ENCODE assay signal across 7 cellular contexts in genomic region chr3:16064660-16065414, GRCh38.
A peak's percentile ranks its signal among the peaks of the same experiment; 100 is the strongest.
DNase-seq lines count a peak whose midpoint lies in the region; ATAC-seq and TF ChIP-seq lines count a peak whose summit lies in the region.

No MANE protein-coding gene starts in this region.

- ATAC-seq in HG02973 (IDR thresholded peaks at IDR 0.05; ENCODE audit: unreplicated experiment) (no peak), GM21576 (IDR thresholded peaks at IDR 0.05; ENCODE audit: unreplicated experiment) (no peak), GM18519 (IDR thresholded peaks at IDR 0.05; ENCODE audit: low FRiP score, unreplicated experiment) (no peak)

- DNase-seq in LHCN-M2 (ENCODE audit: low read depth): peak; percentile 89
- peak; percentile 91 for DNase-seq in astrocyte of the cerebellum (ENCODE audit: low read depth)
- DNase-seq in iris pigment epithelial cell (ENCODE audit: low read depth): peak; percentile 97
- peak; percentile 96 for DNase-seq in superior temporal gyrus (ENCODE audit: extremely low spot score)

- no peak overlapping the region for H3K4me3 ChIP-seq in astrocyte of the cerebellum (ENCODE audit: low read depth, low read length)

- TF ChIP-seq CTCF in astrocyte of the cerebellum (IDR thresholded peaks at IDR 0.05; ENCODE audit: low read depth, low read length, missing control alignments): no peak

- in situ Hi-C loops in astrocyte of the cerebellum (cut with HindIII; ENCODE audit: low sequenced_read_pairs): no loop called here
